Comparison of ENCODE assay signal across 9 cellular contexts in the genomic region with DNA sequence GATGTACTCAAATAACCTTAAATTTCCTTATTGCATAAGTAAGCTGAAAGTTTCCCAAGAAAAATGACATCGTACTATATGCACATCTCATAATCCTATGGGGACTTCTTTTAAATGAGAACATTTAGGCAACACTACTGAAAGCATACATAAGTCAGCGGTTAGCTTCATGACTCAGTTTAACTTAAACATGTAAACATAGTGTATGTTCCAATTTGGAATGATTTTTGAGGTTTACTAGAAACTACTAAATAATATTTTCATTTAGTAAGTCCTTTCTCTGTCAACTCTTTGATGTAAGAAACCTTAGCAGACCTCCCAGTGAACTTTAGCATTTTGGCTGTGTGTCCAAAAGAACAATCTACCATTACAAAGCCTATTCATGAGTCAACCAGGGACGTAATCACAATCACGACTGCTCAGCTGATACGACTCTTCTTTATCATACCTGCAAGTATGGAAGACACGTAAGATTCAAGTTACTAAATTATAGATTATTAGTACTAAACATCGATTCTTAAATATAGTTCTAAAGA. TPM values are rescaled to one million over a fixed set of nuclear protein-coding genes. Genes with fewer than 3 reads are reported as not detected.
A peak's percentile ranks its signal among the peaks of the same experiment; 100 is the strongest.
DNase-seq lines count a peak whose midpoint lies in the region; ATAC-seq and TF ChIP-seq lines count a peak whose summit lies in the region.
"Had no signal": no experiment of that assay in that cellular context is flagged by ENCODE, and none has a peak within 500 bp of the region (broad histone marks: within the 10 kb centered on the region; RNA-seq: fewer than 3 reads in every experiment).

No MANE protein-coding gene starts in this region.

- H3K27ac Mint-ChIP-seq in activated CD4-positive, alpha-beta memory T cell treated with anti-CD3 and anti-CD28 coated beads, Interleukin-2, amount 10 ng/mL, durations not matched to agents 7 days and 5 days: peak overlapping the region; percentile 44

- no peak overlapping the region for H2AFZ ChIP-seq in HCT116 (ENCODE audit: low read depth, low read length, poor library complexity, severe bottlenecking)

- H3K4me3 Mint-ChIP-seq in activated CD4-positive, alpha-beta memory T cell treated with anti-CD3 and anti-CD28 coated beads, Interleukin-2, amount 10 ng/mL, durations not matched to agents 7 days and 5 days: no peak overlapping the region

- POLR2A ChIA-PET in HCT116 (lab: Charles Lee): no interaction called here
- POLR2A ChIA-PET in activated CD4-positive, alpha-beta memory T cell treated with anti-CD3 and anti-CD28 coated beads, Interleukin-2, amount 10 ng/mL, durations not matched to agents 7 days and 5 days (lab: Charles Lee): interaction anchor here (0.9 to 14.4 kb wide), 16 partner anchors 9 to 177 kb away, joined by 3 to 168 read pairs (median 22); a partner anchor contains a TSS

- TF ChIP-seq CTCF in HCT116 (IDR thresholded peaks at IDR 0.05 in 2 of 3, conservative IDR thresholded peaks at IDR 0.05 in 1 of 3; ENCODE audit: borderline replicate concordance in 1 of 3, insufficient read depth in 1 of 3, low read depth in 2 of 3, low read length in 2 of 3) (no peak), fibroblast of villous mesenchyme (IDR thresholded peaks at IDR 0.05; ENCODE audit: insufficient read depth, low read depth, low read length) (no peak), gastrocnemius medialis (IDR thresholded peaks at IDR 0.05 in 4 of 5, conservative IDR thresholded peaks at IDR 0.05 in 1 of 5) (no peak), lower leg skin (IDR thresholded peaks at IDR 0.05) (no peak)

- H3K27me3 ChIP-seq in HCT116 (ENCODE audit: insufficient read depth, low read length): no peaks in the 10 kb centered on the region
- H3K27me3 ChIP-seq in gastrocnemius medialis: no peaks in the 10 kb centered on the region

- intact Hi-C loops in HCT116 (cut with micrococcal nuclease) (loop anchor here (5.0 kb wide), 1 partner anchor 38 kb away; no protein-coding TSS in a partner anchor), gastrocnemius medialis (cut with DNase I; ENCODE audit: low total_unique reads) (loop anchor here (1.0 to 5.0 kb wide), 2 partner anchors 21 to 38 kb away; no protein-coding TSS in a partner anchor), lower leg skin (cut with DNase I; ENCODE audit: low total_unique reads) (no loop called here)

- H3K9me3 ChIP-seq in HCT116 (ENCODE audit: control insufficient read depth in 1 of 2, insufficient read depth in 1 of 2, low read depth in 1 of 2, low read length in 2 of 2) (no peaks in the 10 kb centered on the region), gastrocnemius medialis (no peaks in the 10 kb centered on the region)
- H3K9me3 ChIP-seq: HAP-1 had no signal

- ATAC-seq in HCT116 (no peak), gastrocnemius medialis (peak in 1 of 2 donors; percentile 26), HG03378 (IDR thresholded peaks at IDR 0.05; ENCODE audit: unreplicated experiment) (no peak), HG02938 (IDR thresholded peaks at IDR 0.05; ENCODE audit: unreplicated experiment) (no peak)

- no peaks in the 10 kb centered on the region for H4K20me1 ChIP-seq in HCT116 (ENCODE audit: insufficient read depth)

- no peaks in the 10 kb centered on the region for H3K79me2 ChIP-seq in HCT116 (ENCODE audit: insufficient read depth, low read length)

- H3K27ac ChIP-seq in HCT116 (ENCODE audit: low read depth, low read length): no peak overlapping the region
- peak overlapping the region; percentile 88 to 95 (median 94) for H3K27ac ChIP-seq in gastrocnemius medialis

- no peaks in the 10 kb centered on the region for H3K9me2 ChIP-seq in HCT116 (ENCODE audit: insufficient read depth)

- no peak for TF ChIP-seq RAD21 in HCT116 (IDR thresholded peaks at IDR 0.05; ENCODE audit: low read depth)

- H3K4me3 ChIP-seq in HCT116 (replicated peaks in 1 of 2; ENCODE audit: low read depth in 1 of 2, low read length in 2 of 2) (no peak overlapping the region), fibroblast of villous mesenchyme (ENCODE audit: low read depth, low read length) (no peak overlapping the region), gastrocnemius medialis (no peak overlapping the region), lower leg skin (ENCODE audit: low read depth, poor library complexity, severe bottlenecking) (no peak overlapping the region)

- in situ Hi-C loops in gastrocnemius medialis (cut with MboI; ENCODE audit: low sequenced_read_pairs in 4 of 4): loop anchor here in 1 of 4 donors (25.0 kb wide), 1 partner anchor 88 kb away; no protein-coding TSS in a partner anchor

- peaks cover 17% of the 10 kb centered on the region for H3K36me3 Mint-ChIP-seq in activated CD4-positive, alpha-beta memory T cell treated with anti-CD3 and anti-CD28 coated beads, Interleukin-2, amount 10 ng/mL, durations not matched to agents 7 days and 5 days (ENCODE audit: low read depth)

- H3K4me1 Mint-ChIP-seq in activated CD4-positive, alpha-beta memory T cell treated with anti-CD3 and anti-CD28 coated beads, Interleukin-2, amount 10 ng/mL, durations not matched to agents 7 days and 5 days: peaks cover 37% of the 10 kb centered on the region

- H3K36me3 ChIP-seq in HCT116 (ENCODE audit: control insufficient read depth in 1 of 2, insufficient read depth in 2 of 2, low read length in 2 of 2) (no peaks in the 10 kb centered on the region), gastrocnemius medialis (no peaks in the 10 kb centered on the region)
- H3K36me3 ChIP-seq: HAP-1 had no signal

- no peak for TF ChIP-seq POLR2A in HCT116 (IDR thresholded peaks at IDR 0.05; ENCODE audit: borderline replicate concordance, extremely low read depth, insufficient read depth, insufficient read length)
- TF ChIP-seq POLR2A in gastrocnemius medialis (IDR thresholded peaks at IDR 0.05): no peak
- TF ChIP-seq POLR2A in lower leg skin (IDR thresholded peaks at IDR 0.05): no peak

- RAD21 ChIA-PET in HCT116 (lab: Charles Lee; ENCODE audit: low non-redundant PET in 1 of 2, low total read pairs in 2 of 2, uncharacterized antibody in 2 of 2, unreplicated experiment in 2 of 2): no interaction called here

- no peaks in the 10 kb centered on the region for H3K27me3 Mint-ChIP-seq in activated CD4-positive, alpha-beta memory T cell treated with anti-CD3 and anti-CD28 coated beads, Interleukin-2, amount 10 ng/mL, durations not matched to agents 7 days and 5 days

- H3K4me2 ChIP-seq in HCT116 (ENCODE audit: low read length): peak overlapping the region; percentile 76; the same call in 1 of the 2 replicates

- H3K4me1 ChIP-seq in HCT116 (ENCODE audit: control insufficient read depth in 1 of 2, insufficient read depth in 2 of 2, low read length in 2 of 2) (peaks cover 5 to 18% of the 10 kb centered on the region in 2 experiments; a peak in 3 of 4 replicates), gastrocnemius medialis (peaks cover 40 to 41% of the 10 kb centered on the region in 2 donors)

- CTCF ChIA-PET in HCT116 (lab: Charles Lee): interaction anchor here (0.9 kb wide), 1 partner anchor 17 kb away, joined by 3 read pairs; no protein-coding TSS in a partner anchor
- CTCF ChIA-PET in activated CD4-positive, alpha-beta memory T cell treated with anti-CD3 and anti-CD28 coated beads, Interleukin-2, amount 10 ng/mL, durations not matched to agents 7 days and 5 days (lab: Charles Lee): interaction anchor here (0.6 to 1.9 kb wide), 9 partner anchors 9 to 501 kb away, joined by 3 to 7 read pairs (median 4); no protein-coding TSS in a partner anchor

- 86 to 89% methylated on average over 7 of the region's 7 CpGs for WGBS in lower leg skin, 2 donors

- no peaks in the 10 kb centered on the region for H3K9me3 Mint-ChIP-seq in activated CD4-positive, alpha-beta memory T cell treated with anti-CD3 and anti-CD28 coated beads, Interleukin-2, amount 10 ng/mL, durations not matched to agents 7 days and 5 days

- no TSS peak for BruUV-seq in HCT116 (replicated peaks; lab: Mats Ljungman, UMichigan)

- DNase-seq in HCT116 (ENCODE audit: low read depth, low spot score): no peak
- no peak for DNase-seq in activated CD4-positive, alpha-beta memory T cell treated with anti-CD3 and anti-CD28 coated beads, Interleukin-2, amount 10 ng/mL, durations not matched to agents 7 days and 5 days
- DNase-seq in fibroblast of villous mesenchyme (ENCODE audit: low read depth): peak; percentile 70
- DNase-seq in gastrocnemius medialis: no peak
- DNase-seq in lower leg skin (ENCODE audit: low spot score in 2 of 2): no peak
- DNase-seq: NCI-H748 treated with DMSO at 0.1 percent for 48 hours had no signal

- no peak overlapping the region for H3K9ac ChIP-seq in HCT116 (ENCODE audit: low read length)

TF ChIP-seq in HCT116, 20 proteins besides CTCF, POLR2A, EP300 and RAD21:
- TF ChIP-seq, protein P1, sequence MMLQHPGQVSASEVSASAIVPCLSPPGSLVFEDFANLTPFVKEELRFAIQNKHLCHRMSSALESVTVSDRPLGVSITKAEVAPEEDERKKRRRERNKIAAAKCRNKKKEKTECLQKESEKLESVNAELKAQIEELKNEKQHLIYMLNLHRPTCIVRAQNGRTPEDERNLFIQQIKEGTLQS (IDR thresholded peaks at IDR 0.05): no peak
- TF ChIP-seq YY1 (IDR thresholded peaks at IDR 0.05; ENCODE audit: extremely low read depth, insufficient replicate concordance, low read depth, low read length): no peak
- TF ChIP-seq, protein P2, sequence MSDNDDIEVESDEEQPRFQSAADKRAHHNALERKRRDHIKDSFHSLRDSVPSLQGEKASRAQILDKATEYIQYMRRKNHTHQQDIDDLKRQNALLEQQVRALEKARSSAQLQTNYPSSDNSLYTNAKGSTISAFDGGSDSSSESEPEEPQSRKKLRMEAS (IDR thresholded peaks at IDR 0.05): no peak
- TF ChIP-seq ELF1 (IDR thresholded peaks at IDR 0.05; ENCODE audit: borderline replicate concordance, low read depth): no peak
- TF ChIP-seq SIN3A (IDR thresholded peaks at IDR 0.05; ENCODE audit: low read depth): no peak

RNA-seq across cellular contexts. Expression of a gene that starts 19.3 kb away (rescaled TPM):
- total RNA-seq in HCT116 (2021; ENCODE audit: unreplicated experiment) (8.1 TPM), fibroblast of villous mesenchyme (18.0 and 28.9 TPM in 2 replicates), gastrocnemius medialis (10 to 100 TPM; 15.9 to 29.4 (median 25.3) TPM), lower leg skin (10 to 100 TPM; 17.2 to 49.4 (median 21.6) TPM)
- polyA plus RNA-seq in HCT116 (2012): 5.4 and 5.8 TPM in 2 replicates
- 10 to 100 TPM; 30.5 to 32.8 TPM for total RNA-seq in activated CD4-positive, alpha-beta memory T cell treated with anti-CD3 and anti-CD28 coated beads, Interleukin-2, amount 10 ng/mL, durations not matched to agents 7 days and 5 days
